Comparison of ENCODE assay signal across 8 cellular contexts in the genomic region with DNA sequence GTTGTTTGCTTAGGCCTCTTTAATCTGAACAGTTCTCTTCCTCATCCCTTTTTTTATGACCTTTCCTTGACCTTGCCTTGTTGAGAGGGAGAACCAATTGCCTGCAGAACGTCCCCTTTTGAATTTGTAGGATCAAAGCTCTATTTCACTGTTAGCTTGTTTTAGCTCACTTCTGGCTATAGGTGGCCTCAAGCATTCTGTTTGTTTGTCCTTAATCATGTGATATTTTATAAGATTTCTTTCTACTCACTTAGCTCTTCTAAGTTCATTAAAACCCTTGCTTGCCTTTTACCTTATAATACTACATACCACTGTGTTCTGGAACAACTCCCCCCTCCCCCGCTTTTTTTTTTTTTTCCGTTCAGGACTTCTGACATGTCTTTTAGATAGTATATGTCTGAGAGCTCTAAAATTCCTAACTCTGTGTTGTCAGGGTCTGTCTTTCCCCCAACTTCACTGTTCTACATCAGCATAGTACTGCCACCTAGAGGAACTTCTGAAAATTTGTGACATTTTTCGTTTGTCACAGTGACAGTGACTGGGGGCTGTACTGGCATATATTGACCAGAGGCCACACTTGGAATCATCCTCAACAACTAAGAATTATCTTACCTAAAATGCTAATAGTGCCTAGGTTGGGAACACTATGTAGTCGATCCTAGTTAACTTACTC.
DNase-seq lines count a peak whose midpoint lies in the region; ATAC-seq and TF ChIP-seq lines count a peak whose summit lies in the region.

No MANE protein-coding gene starts in this region.

- H3K9me3 Mint-ChIP-seq in memory B cell, result no peaks in the 10 kb centered on the region

- no peaks in the 10 kb centered on the region for H3K36me3 Mint-ChIP-seq in memory B cell

- no peaks in the 10 kb centered on the region for H3K9me3 ChIP-seq in body of pancreas

- TF ChIP-seq CTCF in body of pancreas (IDR thresholded peaks at IDR 0.05), result peak in 6 of 7 experiments; percentile 18 to 33 (median 20)

- no peak overlapping the region for H3K4me3 Mint-ChIP-seq in memory B cell

- TF ChIP-seq POLR2A in body of pancreas (IDR thresholded peaks at IDR 0.05), result no peak

- ATAC-seq in body of pancreas (no peak), memory B cell (ENCODE audit: low read depth) (peak; percentile 65)

- H3K27ac ChIP-seq in body of pancreas, result no peak overlapping the region

- H3K27me3 ChIP-seq in H7 (ENCODE audit: control insufficient read depth, insufficient read depth, low read length) (no peaks in the 10 kb centered on the region), body of pancreas (no peaks in the 10 kb centered on the region)

- intact Hi-C loops in body of pancreas (cut with DNase I), result no loop called here

- no peaks in the 10 kb centered on the region for H3K27me3 Mint-ChIP-seq in memory B cell

- H3K36me3 ChIP-seq in H7 (replicated peaks; ENCODE audit: control insufficient read depth, insufficient read depth, low read length) (peaks cover 1% of the 10 kb centered on the region; the same call in 1 of the 2 replicates), body of pancreas (replicated peaks in 1 of 2; ENCODE audit: insufficient read depth in 1 of 2, low read depth in 2 of 2) (no peaks in the 10 kb centered on the region)

- H3K4me1 ChIP-seq in body of pancreas, result no peaks in the 10 kb centered on the region

- WGBS in body of pancreas, 2 donors, result 10 to 11% methylated on average over 5 of the region's 5 CpGs

- H3K4me3 ChIP-seq in H7 (ENCODE audit: insufficient read depth, low read depth, low read length), result no peak overlapping the region
- H3K4me3 ChIP-seq in body of pancreas, result no peak overlapping the region

- peak; percentile 60 for DNase-seq in NCI-H1092 treated with DMSO at 0.1 percent for 48 hours (lab: John Stamatoyannopoulos, UW)
- no peak for DNase-seq in NCI-H1092 (lab: John Stamatoyannopoulos, UW)
- peak; percentile 75 for DNase-seq in H7
- peak; percentile 33 for DNase-seq in NCI-H2227 treated with DMSO at 0.1 percent for 48 hours (lab: John Stamatoyannopoulos, UW)
- DNase-seq in body of pancreas, result no peak
- no peak for DNase-seq in memory B cell (ENCODE audit: low spot score in 2 of 2)
- no peak for DNase-seq in UCSD-AML1 (lab: John Stamatoyannopoulos, UW; ENCODE audit: unreplicated experiment)
- DNase-seq in GF-D8 (lab: John Stamatoyannopoulos, UW), result no peak

- H3K4me1 Mint-ChIP-seq in memory B cell, result peaks cover 5% of the 10 kb centered on the region

- no peak overlapping the region for H3K27ac Mint-ChIP-seq in memory B cell

Comparison
In these comparisons a context has a peak if more than half of its experiments do, and no peak if none do; other contexts are left out.
1. DNase-seq: peak in NCI-H1092 treated with DMSO at 0.1 percent for 48 hours (single experiment), H7 (single experiment) and NCI-H2227 treated with DMSO at 0.1 percent for 48 hours (single experiment); none in NCI-H1092 (single experiment), body of pancreas (0 of 4), memory B cell (0 of 2), UCSD-AML1 (single experiment) and GF-D8 (single experiment).